ENCODE assay signal across 8 cellular contexts in the genomic region with DNA sequence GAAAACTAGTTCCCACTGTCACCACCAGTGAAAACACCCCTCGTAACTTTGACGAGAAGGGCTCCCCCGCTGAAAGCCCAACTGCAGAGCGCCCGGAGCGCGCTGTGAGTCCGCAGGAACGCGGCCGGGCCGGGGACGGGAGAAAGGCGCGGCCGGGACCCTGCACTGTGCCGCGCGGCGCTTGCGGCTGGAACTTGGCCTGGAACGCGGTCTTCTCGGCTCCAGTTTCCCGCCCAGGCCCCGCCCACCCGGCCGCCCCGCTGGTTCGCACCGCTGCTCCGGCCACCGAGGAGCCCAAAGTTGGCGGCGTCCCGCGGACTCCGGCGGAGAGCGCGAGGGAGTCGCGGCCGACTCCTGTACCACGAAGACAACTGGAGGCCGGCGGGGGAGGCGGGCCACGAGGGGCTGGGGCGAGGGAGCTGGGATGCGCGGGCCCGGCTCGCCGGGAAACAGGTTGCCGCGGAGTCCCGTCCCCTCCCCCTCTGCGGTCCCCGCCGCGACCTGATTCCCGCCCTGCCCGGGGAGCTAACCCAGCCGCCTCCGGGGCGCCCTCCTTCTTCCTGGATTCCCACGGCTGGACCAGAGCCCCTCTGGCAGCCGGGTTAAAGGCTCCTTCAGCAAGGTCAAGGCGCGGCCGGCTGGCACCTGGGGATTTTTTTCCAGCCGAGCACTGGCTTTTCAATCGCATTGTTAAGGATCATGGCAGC. TPM values are rescaled to one million over a fixed set of nuclear protein-coding genes. Genes with fewer than 3 reads are reported as not detected.
A peak's percentile ranks its signal among the peaks of the same experiment; 100 is the strongest.
DNase-seq lines count a peak whose midpoint lies in the region; ATAC-seq and TF ChIP-seq lines count a peak whose summit lies in the region.

No MANE protein-coding gene starts in this region.

- H3K4me3 Mint-ChIP-seq in activated CD4-positive, alpha-beta T cell treated with anti-CD3 and anti-CD28 coated beads for 36 hours: peak overlapping the region; percentile 12
- H3K4me3 Mint-ChIP-seq in naive thymus-derived CD8-positive, alpha-beta T cell: peak overlapping the region in 6 of 10 donors; percentile 33 to 75 (median 37)
- H3K4me3 Mint-ChIP-seq in natural killer cell: no peak overlapping the region

- H3K79me2 ChIP-seq in OCI-LY3 (ENCODE audit: low read length): peaks cover 81% of the 10 kb centered on the region

- no peak for ATAC-seq in activated CD4-positive, alpha-beta T cell treated with anti-CD3 and anti-CD28 coated beads for 36 hours
- no peak for ATAC-seq in naive thymus-derived CD8-positive, alpha-beta T cell
- ATAC-seq in GM21717 (IDR thresholded peaks at IDR 0.05; ENCODE audit: unreplicated experiment) (no peak), HG02642 (IDR thresholded peaks at IDR 0.05; ENCODE audit: poor library complexity, unreplicated experiment) (no peak), natural killer cell (no peak)

- H3K36me3 Mint-ChIP-seq in activated CD4-positive, alpha-beta T cell treated with anti-CD3 and anti-CD28 coated beads for 36 hours (ENCODE audit: low read depth): no peaks in the 10 kb centered on the region
- H3K36me3 Mint-ChIP-seq in naive thymus-derived CD8-positive, alpha-beta T cell: peaks cover 0 to 10% (median 1%) of the 10 kb centered on the region in 3 donors
- H3K36me3 Mint-ChIP-seq in natural killer cell: peaks cover 9% of the 10 kb centered on the region

- H3K27me3 Mint-ChIP-seq in activated CD4-positive, alpha-beta T cell treated with anti-CD3 and anti-CD28 coated beads for 36 hours: peaks cover 56% of the 10 kb centered on the region
- peaks cover 38 to 75% (median 55%) of the 10 kb centered on the region in 5 donors for H3K27me3 Mint-ChIP-seq in naive thymus-derived CD8-positive, alpha-beta T cell
- H3K27me3 Mint-ChIP-seq in natural killer cell (ENCODE audit: low read depth in 2 of 2): peaks cover 41 to 47% of the 10 kb centered on the region in 2 donors

- H3K9me3 Mint-ChIP-seq in activated CD4-positive, alpha-beta T cell treated with anti-CD3 and anti-CD28 coated beads for 36 hours (ENCODE audit: low read depth): no peaks in the 10 kb centered on the region
- H3K9me3 Mint-ChIP-seq in naive thymus-derived CD8-positive, alpha-beta T cell: peaks cover 0 to 15% (median 1%) of the 10 kb centered on the region in 9 donors
- H3K9me3 Mint-ChIP-seq in natural killer cell: peaks cover 3 to 5% of the 10 kb centered on the region in 2 donors

- H3K36me3 ChIP-seq in OCI-LY3 (replicated peaks; ENCODE audit: low read depth, low read length): peaks cover 4% of the 10 kb centered on the region

- no peak overlapping the region for H3K9ac ChIP-seq in OCI-LY3 (ENCODE audit: low read length)

- no peak overlapping the region for H2AFZ ChIP-seq in OCI-LY3 (ENCODE audit: low read depth, low read length)

- peaks cover 60% of the 10 kb centered on the region for H4K20me1 ChIP-seq in OCI-LY3 (ENCODE audit: insufficient read depth, low read length)

- H3K4me1 ChIP-seq in OCI-LY3 (ENCODE audit: low read length): peaks cover 39% of the 10 kb centered on the region

- no peaks in the 10 kb centered on the region for H3K9me3 ChIP-seq in OCI-LY3 (ENCODE audit: insufficient read depth, low read length)

- no peak overlapping the region for H3K27ac ChIP-seq in OCI-LY3 (ENCODE audit: low read length)

- H3K4me1 Mint-ChIP-seq in activated CD4-positive, alpha-beta T cell treated with anti-CD3 and anti-CD28 coated beads for 36 hours: peaks cover 15% of the 10 kb centered on the region
- peaks cover 4 to 27% (median 16%) of the 10 kb centered on the region in 4 donors for H3K4me1 Mint-ChIP-seq in naive thymus-derived CD8-positive, alpha-beta T cell
- H3K4me1 Mint-ChIP-seq in natural killer cell: peaks cover 0 to 7% of the 10 kb centered on the region in 2 donors

- peak; percentile 7 for DNase-seq in activated CD4-positive, alpha-beta T cell treated with anti-CD3 and anti-CD28 coated beads for 36 hours
- no peak for DNase-seq in activated CD4-positive, alpha-beta T cell treated with anti-CD3 and anti-CD28 coated beads for 1 hour
- DNase-seq in fibroblast of mammary gland (ENCODE audit: low read depth): peak; percentile 49
- no peak for DNase-seq in naive thymus-derived CD8-positive, alpha-beta T cell
- DNase-seq in natural killer cell: no peak

- intact Hi-C loops in activated CD4-positive, alpha-beta T cell treated with anti-CD3 and anti-CD28 coated beads for 36 hours (cut with DNase I, micrococcal nuclease): no loop called here
- intact Hi-C loops in natural killer cell (cut with micrococcal nuclease): no loop called here

- H3K4me3 ChIP-seq in OCI-LY3 (ENCODE audit: low read length): no peak overlapping the region
- H3K4me3 ChIP-seq in fibroblast of mammary gland (ENCODE audit: control insufficient read depth, low read depth, low read length): peak overlapping the region; percentile 79

- CTCF ChIA-PET in activated CD4-positive, alpha-beta T cell treated with anti-CD3 and anti-CD28 coated beads for 36 hours (lab: Charles Lee): no interaction called here

- H3K27ac Mint-ChIP-seq in activated CD4-positive, alpha-beta T cell treated with anti-CD3 and anti-CD28 coated beads for 36 hours: no peak overlapping the region
- no peak overlapping the region for H3K27ac Mint-ChIP-seq in naive thymus-derived CD8-positive, alpha-beta T cell
- no peak overlapping the region for H3K27ac Mint-ChIP-seq in natural killer cell

- H3K27me3 ChIP-seq in OCI-LY3 (ENCODE audit: low read depth, low read length): no peaks in the 10 kb centered on the region

- 0 out of 2 replicates have a peak overlapping the region, but pooled peaks have one; percentile 97 for H3K4me2 ChIP-seq in OCI-LY3 (ENCODE audit: low read length)

- POLR2A ChIA-PET in activated CD4-positive, alpha-beta T cell treated with anti-CD3 and anti-CD28 coated beads for 36 hours (lab: Charles Lee): no interaction called here
- POLR2A ChIA-PET in naive thymus-derived CD8-positive, alpha-beta T cell (lab: Charles Lee): no interaction called here

- TF ChIP-seq CTCF in OCI-LY3 (IDR thresholded peaks at IDR 0.05; ENCODE audit: low read depth, low read length): no peak
- no peak for TF ChIP-seq CTCF in fibroblast of mammary gland (conservative IDR thresholded peaks at IDR 0.05; ENCODE audit: control insufficient read depth, insufficient read depth, low read depth, low read length)
- no peak for TF ChIP-seq CTCF in natural killer cell (IDR thresholded peaks at IDR 0.05)

RNA-seq across cellular contexts. Expression of a gene that starts 3.4 kb away (rescaled TPM):
- total RNA-seq in activated CD4-positive, alpha-beta T cell treated with anti-CD3 and anti-CD28 coated beads for 36 hours: not detected
- not detected for total RNA-seq in naive thymus-derived CD8-positive, alpha-beta T cell
- not detected for polyA plus RNA-seq in naive thymus-derived CD8-positive, alpha-beta T cell
- under 1 TPM in 2 of 3 donors, not detected in 1; 0.63 to 0.75 TPM for total RNA-seq in natural killer cell

Comparison
In these comparisons a context has a peak if more than half of its experiments do, and no peak if none do; other contexts are left out.
1. DNase-seq: peak in activated CD4-positive, alpha-beta T cell treated with anti-CD3 and anti-CD28 coated beads for 36 hours (single experiment) and fibroblast of mammary gland (single experiment); none in activated CD4-positive, alpha-beta T cell treated with anti-CD3 and anti-CD28 coated beads for 1 hour (single experiment), naive thymus-derived CD8-positive, alpha-beta T cell (0 of 10) and natural killer cell (single experiment).